ENCODE assay signal across 12 cellular contexts in the genomic region with DNA sequence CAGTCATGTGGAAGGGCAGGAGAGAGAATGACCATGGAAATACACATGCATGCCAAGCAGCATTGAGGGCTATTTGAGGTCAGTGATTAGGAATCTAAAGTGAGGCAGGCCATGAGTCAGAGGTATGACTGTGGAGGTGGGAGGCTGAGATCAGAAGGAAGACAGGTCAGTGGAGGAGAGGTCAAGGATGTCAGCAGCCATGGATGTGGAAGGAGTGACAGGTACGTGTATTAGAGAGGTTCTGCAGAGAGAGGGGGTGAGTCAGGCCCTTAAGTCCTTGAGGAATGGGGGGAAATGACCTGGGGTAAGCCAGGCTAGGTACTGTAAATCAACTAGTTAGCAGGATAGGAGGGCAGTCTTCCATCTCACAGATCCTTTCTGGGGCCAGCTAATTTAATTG.
DNase-seq lines count a peak whose midpoint lies in the region; ATAC-seq, FAIRE-seq and TF ChIP-seq lines count a peak whose summit lies in the region.
"Had no signal": no experiment of that assay in that cellular context is flagged by ENCODE, and none has a peak within 500 bp of the region (broad histone marks: within the 10 kb centered on the region; RNA-seq: fewer than 3 reads in every experiment).

No MANE protein-coding gene starts in this region.

- peak; percentile 80 for DNase-seq in A172 (ENCODE audit: low spot score)
- DNase-seq in HCT116 (ENCODE audit: low read depth, low spot score), result peak; percentile 82
- DNase-seq in K562 (ENCODE audit: extremely low read depth in 1 of 4, low spot score in 3 of 4), result peak in 3 of 4 experiments; percentile 14 to 52 (median 37)
- DNase-seq in kidney epithelial cell (ENCODE audit: low read depth), result peak; percentile 73
- no peak for DNase-seq in SHP77 treated with DMSO at 0.1 percent for 48 hours (lab: John Stamatoyannopoulos, UW)
- no peak for DNase-seq in GM12892 (ENCODE audit: insufficient read length)
- no peak for DNase-seq in mucosa of gallbladder (ENCODE audit: low spot score)
- DNase-seq in posterior vena cava (ENCODE audit: low spot score), result no peak
- DNase-seq: activated T-cell treated with anti-CD3 and anti-CD28 coated beads, Interleukin-2, amount 50 U/mL, for 24 hours; cortex of kidney; NCI-H1930 had no signal

- H3K79me2 ChIP-seq in HCT116 (ENCODE audit: insufficient read depth, low read length) (no peaks in the 10 kb centered on the region), K562 (ENCODE audit: control insufficient read depth, insufficient read depth, low read length) (no peaks in the 10 kb centered on the region)

- intact Hi-C loops in HCT116 (cut with micrococcal nuclease), result no loop called here
- intact Hi-C loops in K562 (cut with micrococcal nuclease), result no loop called here
- intact Hi-C loops in posterior vena cava (cut with DNase I), result no loop called here

- no peak for TF ChIP-seq POLR2A in HCT116 (IDR thresholded peaks at IDR 0.05; ENCODE audit: borderline replicate concordance, extremely low read depth, insufficient read depth, insufficient read length)
- TF ChIP-seq POLR2A in K562 (conservative IDR thresholded peaks at IDR 0.05), result no peak
- TF ChIP-seq POLR2A in GM12892 (IDR thresholded peaks at IDR 0.05; ENCODE audit: low read depth, low read length), result no peak

- no peaks in the 10 kb centered on the region for H3K9me2 ChIP-seq in HCT116 (ENCODE audit: insufficient read depth)

- no peak for TF ChIP-seq CTCF in HCT116 (IDR thresholded peaks at IDR 0.05 in 2 of 3, conservative IDR thresholded peaks at IDR 0.05 in 1 of 3; ENCODE audit: borderline replicate concordance in 1 of 3, insufficient read depth in 1 of 3, low read depth in 2 of 3, low read length in 2 of 3)
- no peak for TF ChIP-seq CTCF in K562 (IDR thresholded peaks at IDR 0.05 in 2 of 3, conservative IDR thresholded peaks at IDR 0.05 in 1 of 3; ENCODE audit: insufficient read depth in 2 of 3, low read depth in 1 of 3, low read length in 3 of 3)
- no peak for TF ChIP-seq CTCF in kidney epithelial cell (IDR thresholded peaks at IDR 0.05; ENCODE audit: insufficient read depth, low read length, poor library complexity, severe bottlenecking)

- H3K27me3 ChIP-seq in HCT116 (ENCODE audit: insufficient read depth, low read length), result no peaks in the 10 kb centered on the region
- no peaks in the 10 kb centered on the region for H3K27me3 ChIP-seq in K562 (ENCODE audit: control insufficient read depth in 2 of 2, insufficient read depth in 2 of 2, low read length in 2 of 2)
- no peaks in the 10 kb centered on the region for H3K27me3 ChIP-seq in kidney epithelial cell (ENCODE audit: control insufficient read depth, insufficient read depth, low read length)

- TF ChIP-seq RAD21 in HCT116 (IDR thresholded peaks at IDR 0.05; ENCODE audit: low read depth) (no peak), K562 (CRISPR knock-in tag; conservative IDR thresholded peaks at IDR 0.05 in 1 of 2, IDR thresholded peaks at IDR 0.05 in 1 of 2) (no peak)

- in situ Hi-C loops in K562 (cut with MboI), result no loop called here

- no peaks in the 10 kb centered on the region for H3K9me1 ChIP-seq in K562 (ENCODE audit: control insufficient read depth, insufficient read depth, low read length)

- H3K4me3 ChIP-seq in HCT116 (replicated peaks in 1 of 2; ENCODE audit: low read depth in 1 of 2, low read length in 2 of 2) (peak overlapping the region in 1 of 2 experiments; percentile 18; a peak in 1 of 4 replicates), K562 (no peak overlapping the region), kidney epithelial cell (ENCODE audit: low read depth, low read length) (no peak overlapping the region)

- RAD21 ChIA-PET in HCT116 (lab: Charles Lee; ENCODE audit: low non-redundant PET in 1 of 2, low total read pairs in 2 of 2, uncharacterized antibody in 2 of 2, unreplicated experiment in 2 of 2), result no interaction called here

- POLR2A ChIA-PET in HCT116 (lab: Charles Lee), result no interaction called here
- POLR2A ChIA-PET in K562 (lab: Yijun Ruan, JAX), result interaction anchor here (1.1 to 1.4 kb wide), 2 partner anchors 13 to 17 kb away, joined by 3 to 4 read pairs; no protein-coding TSS in a partner anchor

- H3K9ac ChIP-seq in HCT116 (ENCODE audit: low read length) (no peak overlapping the region), K562 (ENCODE audit: insufficient read depth in 1 of 2, low read depth in 2 of 2, low read length in 2 of 2) (peak overlapping the region in 1 of 2 experiments; percentile 11; a peak in 1 of 4 replicates)

- no peak overlapping the region for H2AFZ ChIP-seq in HCT116 (ENCODE audit: low read depth, low read length, poor library complexity, severe bottlenecking)
- H2AFZ ChIP-seq in K562 (ENCODE audit: low read depth, low read length), result no peak overlapping the region

- CTCF ChIA-PET in HCT116 (lab: Charles Lee) (no interaction called here), K562 (lab: Yijun Ruan, JAX; ENCODE audit: low intra/inter-chr PET ratio) (no interaction called here)

- 17% methylated on average over 1 of the region's 1 CpG for WGBS in K562 (ENCODE audit: insufficient coverage, low coverage, missing lambda C conversion rate)

- no TSS peak for BruUV-seq in HCT116 (replicated peaks; lab: Mats Ljungman, UMichigan)
- no TSS peak for BruUV-seq in K562 (replicated peaks; lab: Mats Ljungman, UMichigan)

- H3K4me2 ChIP-seq in HCT116 (ENCODE audit: low read length) (peak overlapping the region; percentile 60), K562 (ENCODE audit: insufficient read depth, low read length) (no peak overlapping the region)

- H3K36me3 ChIP-seq in HCT116 (ENCODE audit: control insufficient read depth in 1 of 2, insufficient read depth in 2 of 2, low read length in 2 of 2) (no peaks in the 10 kb centered on the region), K562 (ENCODE audit: control insufficient read depth, insufficient read depth, low read length) (no peaks in the 10 kb centered on the region; the same call in 2 of the 3 replicates), kidney epithelial cell (ENCODE audit: control insufficient read depth, insufficient read depth, low read length) (no peaks in the 10 kb centered on the region)

- FAIRE-seq in K562 (lab: Jason Lieb, UNC) (peak; percentile 15), GM12892 (lab: Jason Lieb, UNC) (no peak)

- TF ChIP-seq EP300 in K562 (IDR thresholded peaks at IDR 0.05; ENCODE audit: low read length), result peak; percentile 35; the same call in 1 of the 2 replicates

- H4K20me1 ChIP-seq in HCT116 (ENCODE audit: insufficient read depth) (no peaks in the 10 kb centered on the region), K562 (replicated peaks; ENCODE audit: control insufficient read depth, insufficient read depth, low read length) (no peaks in the 10 kb centered on the region)

- ATAC-seq in HCT116, result peak; percentile 98
- ATAC-seq in K562, result peak; percentile 80

- no peaks in the 10 kb centered on the region for H3K9me3 ChIP-seq in HCT116 (ENCODE audit: control insufficient read depth in 1 of 2, insufficient read depth in 1 of 2, low read depth in 1 of 2, low read length in 2 of 2)
- H3K9me3 ChIP-seq in K562 (replicated peaks; ENCODE audit: control insufficient read depth, insufficient read depth, low read depth, low read length), result no peaks in the 10 kb centered on the region

- H3K27ac ChIP-seq in HCT116 (ENCODE audit: low read depth, low read length) (no peak overlapping the region), K562 (ENCODE audit: extremely low read depth, low read depth, low read length) (no peak overlapping the region)
- H3K27ac ChIP-seq: C4-2B had no signal

- peaks cover 13 to 31% of the 10 kb centered on the region in 2 experiments for H3K4me1 ChIP-seq in HCT116 (ENCODE audit: control insufficient read depth in 1 of 2, insufficient read depth in 2 of 2, low read length in 2 of 2)
- H3K4me1 ChIP-seq in K562 (replicated peaks in 1 of 2; ENCODE audit: control insufficient read depth in 2 of 2, insufficient read depth in 2 of 2, low read length in 2 of 2), result peaks cover 11 to 29% of the 10 kb centered on the region in 2 experiments; a peak in 4 of 5 replicates

TF ChIP-seq in HCT116, 20 proteins besides CTCF, POLR2A, EP300 and RAD21 (continues in another document):
- TF ChIP-seq JUND (IDR thresholded peaks at IDR 0.05), result peak; percentile 86

TF ChIP-seq in K562, 482 proteins besides CTCF, POLR2A, EP300 and RAD21 (continues in another document):
- TF ChIP-seq JUND (IDR thresholded peaks at IDR 0.05; ENCODE audit: borderline replicate concordance, low read depth, low read length) (peak; percentile 81), JUND (tag; IDR thresholded peaks at IDR 0.05; ENCODE audit: borderline replicate concordance, low read depth, low read length) (peak; percentile 91; the same call in 2 of the 3 replicates), HES1 (IDR thresholded peaks at IDR 0.05; ENCODE audit: low read depth) (no peak), FOSL1 (tag; conservative IDR thresholded peaks at IDR 0.05) (peak; percentile 94), HNRNPLL (IDR thresholded peaks at IDR 0.05; ENCODE audit: low read depth, low read length, poor library complexity, severe bottlenecking) (no peak), HDAC1 (IDR thresholded peaks at IDR 0.05) (peak in 1 of 2 experiments; percentile 68; a peak in 1 of 4 replicates)
- TF ChIP-seq, protein P1, sequence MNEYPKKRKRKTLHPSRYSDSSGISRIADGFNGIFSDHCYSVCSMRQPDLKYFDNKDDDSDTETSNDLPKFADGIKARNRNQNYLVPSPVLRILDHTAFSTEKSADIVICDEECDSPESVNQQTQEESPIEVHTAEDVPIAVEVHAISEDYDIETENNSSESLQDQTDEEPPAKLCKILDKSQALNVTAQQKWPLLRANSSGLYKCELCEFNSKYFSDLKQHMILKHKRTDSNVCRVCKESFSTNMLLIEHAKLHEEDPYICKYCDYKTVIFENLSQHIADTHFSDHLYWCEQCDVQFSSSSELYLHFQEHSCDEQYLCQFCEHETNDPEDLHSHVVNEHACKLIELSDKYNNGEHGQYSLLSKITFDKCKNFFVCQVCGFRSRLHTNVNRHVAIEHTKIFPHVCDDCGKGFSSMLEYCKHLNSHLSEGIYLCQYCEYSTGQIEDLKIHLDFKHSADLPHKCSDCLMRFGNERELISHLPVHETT (CRISPR knock-in tag; conservative IDR thresholded peaks at IDR 0.05 in 1 of 2, IDR thresholded peaks at IDR 0.05 in 1 of 2), result no peak

Comparison
In these comparisons a context has a peak if more than half of its experiments do, and no peak if none do; other contexts are left out.
1. DNase-seq: peak in A172 (single experiment), HCT116 (single experiment), K562 (3 of 4) and kidney epithelial cell (single experiment); none in SHP77 treated with DMSO at 0.1 percent for 48 hours (single experiment), GM12892 (single experiment), mucosa of gallbladder (single experiment) and posterior vena cava (single experiment).